ENCODE assay signal across 13 cellular contexts in genomic region chr11:64607381-64608259, GRCh38. TPM values are rescaled to one million over a fixed set of nuclear protein-coding genes. Genes with fewer than 3 reads are reported as not detected.
A peak's percentile ranks its signal among the peaks of the same experiment; 100 is the strongest.
DNase-seq lines count a peak whose midpoint lies in the region; FAIRE-seq and TF ChIP-seq lines count a peak whose summit lies in the region.
"Had no signal": no experiment of that assay in that cellular context is flagged by ENCODE, and none has a peak within 500 bp of the region (broad histone marks: within the 10 kb centered on the region; RNA-seq: fewer than 3 reads in every experiment).

No MANE protein-coding gene starts in this region.

- no peaks in the 10 kb centered on the region for H3K9me3 Mint-ChIP-seq in mesothelial cell of epicardium
- no peaks in the 10 kb centered on the region for H3K9me3 Mint-ChIP-seq in activated T-helper 1 cell treated with anti-CD3 and anti-CD28 coated beads, Interleukin-12 subunit alpha, Interleukin-12 subunit beta, Interleukin-2, Interleukin-4 antibody, amounts not matched to agents 30 ng/mL and 10 ng/mL and 1 ng/mL, durations not matched to agents 14 hours and 24 hours and 36 hours
- H3K9me3 Mint-ChIP-seq: stimulated activated effector memory CD8-positive, alpha-beta T cell treated with anti-CD3 and anti-CD28 coated beads, Interleukin-12 subunit alpha, Interleukin-12 subunit beta, amount 100 ng/mL, for 72 hours had no signal

- no peak for TF ChIP-seq CTCF in mesothelial cell of epicardium (IDR thresholded peaks at IDR 0.05; ENCODE audit: unreplicated experiment)

- no peaks in the 10 kb centered on the region for H3K4me1 ChIP-seq in small intestine (ENCODE audit: control insufficient read depth in 2 of 2, insufficient read depth in 1 of 2, low read depth in 1 of 2, low read length in 1 of 2)

- no peak overlapping the region for H3K27ac ChIP-seq in small intestine (ENCODE audit: low read depth in 1 of 2, low read length in 1 of 2)

- DNase-seq in ELR (ENCODE audit: low read depth) (peak; percentile 17), cerebellum (ENCODE audit: low spot score) (peak; percentile 72), iris pigment epithelial cell (ENCODE audit: low read depth) (peak; percentile 35), small intestine (peak; percentile 7), mesothelial cell of epicardium (ENCODE audit: low spot score in 2 of 2, unreplicated experiment in 2 of 2) (no peak), NCI-H69 (lab: John Stamatoyannopoulos, UW) (no peak)
- DNase-seq in stimulated activated CD4-positive, alpha-beta T cell treated with anti-CD3 and anti-CD28 coated beads, Interleukin-12 subunit alpha, Interleukin-12 subunit beta, amount 100 ng/mL, for 4 hours = no peak
- DNase-seq in activated T-helper 1 cell treated with anti-CD3 and anti-CD28 coated beads, Interleukin-12 subunit alpha, Interleukin-12 subunit beta, Interleukin-2, Interleukin-4 antibody, amounts not matched to agents 30 ng/mL and 10 ng/mL and 1 ng/mL, durations not matched to agents 14 hours and 24 hours and 36 hours (ENCODE audit: low spot score) = no peak
- DNase-seq: activated CD4-positive, alpha-beta T cell treated with anti-CD3 and anti-CD28 coated beads, Interleukin-2, amount 50 U/mL, for 4 hours; NCI-H2227 treated with DMSO at 0.1 percent for 48 hours had no signal

- no peak for FAIRE-seq in small intestine (lab: Jason Lieb, UNC)
- FAIRE-seq: GM12891 had no signal

- no peaks in the 10 kb centered on the region for H3K36me3 ChIP-seq in small intestine (ENCODE audit: control insufficient read depth in 2 of 2, insufficient read depth in 2 of 2, low read length in 2 of 2)

- no peaks in the 10 kb centered on the region for H3K9me3 ChIP-seq in small intestine (ENCODE audit: control insufficient read depth, low read depth)

- H3K4me3 ChIP-seq in small intestine (ENCODE audit: low read depth in 1 of 2, low read length in 2 of 2) = no peak overlapping the region

- H3K27me3 Mint-ChIP-seq in mesothelial cell of epicardium (ENCODE audit: low read depth) = peaks cover 21% of the 10 kb centered on the region
- H3K27me3 Mint-ChIP-seq in activated T-helper 1 cell treated with anti-CD3 and anti-CD28 coated beads, Interleukin-12 subunit alpha, Interleukin-12 subunit beta, Interleukin-2, Interleukin-4 antibody, amounts not matched to agents 30 ng/mL and 10 ng/mL and 1 ng/mL, durations not matched to agents 14 hours and 24 hours and 36 hours (ENCODE audit: insufficient read depth) = no peaks in the 10 kb centered on the region

- 41 to 68% (median 53%) methylated on average over 51 to 74 of the region's 74 CpGs for WGBS in small intestine, 3 donors

- no peak overlapping the region for H3K27ac Mint-ChIP-seq in mesothelial cell of epicardium
- no peak overlapping the region for H3K27ac Mint-ChIP-seq in activated T-helper 1 cell treated with anti-CD3 and anti-CD28 coated beads, Interleukin-12 subunit alpha, Interleukin-12 subunit beta, Interleukin-2, Interleukin-4 antibody, amounts not matched to agents 30 ng/mL and 10 ng/mL and 1 ng/mL, durations not matched to agents 14 hours and 24 hours and 36 hours
- H3K27ac Mint-ChIP-seq: stimulated activated effector memory CD8-positive, alpha-beta T cell treated with anti-CD3 and anti-CD28 coated beads, Interleukin-12 subunit alpha, Interleukin-12 subunit beta, amount 100 ng/mL, for 72 hours had no signal

- no peaks in the 10 kb centered on the region for H3K36me3 Mint-ChIP-seq in mesothelial cell of epicardium
- no peaks in the 10 kb centered on the region for H3K36me3 Mint-ChIP-seq in activated T-helper 1 cell treated with anti-CD3 and anti-CD28 coated beads, Interleukin-12 subunit alpha, Interleukin-12 subunit beta, Interleukin-2, Interleukin-4 antibody, amounts not matched to agents 30 ng/mL and 10 ng/mL and 1 ng/mL, durations not matched to agents 14 hours and 24 hours and 36 hours (ENCODE audit: low read depth)
- H3K36me3 Mint-ChIP-seq: stimulated activated effector memory CD8-positive, alpha-beta T cell treated with anti-CD3 and anti-CD28 coated beads, Interleukin-12 subunit alpha, Interleukin-12 subunit beta, amount 100 ng/mL, for 72 hours had no signal

- H3K4me1 Mint-ChIP-seq in mesothelial cell of epicardium = peaks cover 3% of the 10 kb centered on the region
- peaks cover 12% of the 10 kb centered on the region for H3K4me1 Mint-ChIP-seq in activated T-helper 1 cell treated with anti-CD3 and anti-CD28 coated beads, Interleukin-12 subunit alpha, Interleukin-12 subunit beta, Interleukin-2, Interleukin-4 antibody, amounts not matched to agents 30 ng/mL and 10 ng/mL and 1 ng/mL, durations not matched to agents 14 hours and 24 hours and 36 hours (ENCODE audit: low read depth)

- H3K27me3 ChIP-seq in small intestine (ENCODE audit: control insufficient read depth in 2 of 2, insufficient read depth in 2 of 2, low read length in 2 of 2) = peaks cover 0 to 2% of the 10 kb centered on the region in 2 donors

- intact Hi-C loops in activated T-helper 1 cell treated with anti-CD3 and anti-CD28 coated beads, Interleukin-12 subunit alpha, Interleukin-12 subunit beta, Interleukin-2, Interleukin-4 antibody, amounts not matched to agents 30 ng/mL and 10 ng/mL and 1 ng/mL, durations not matched to agents 14 hours and 24 hours and 36 hours (cut with micrococcal nuclease) = no loop called here

- H3K4me3 Mint-ChIP-seq in mesothelial cell of epicardium = no peak overlapping the region
- no peak overlapping the region for H3K4me3 Mint-ChIP-seq in activated T-helper 1 cell treated with anti-CD3 and anti-CD28 coated beads, Interleukin-12 subunit alpha, Interleukin-12 subunit beta, Interleukin-2, Interleukin-4 antibody, amounts not matched to agents 30 ng/mL and 10 ng/mL and 1 ng/mL, durations not matched to agents 14 hours and 24 hours and 36 hours
- H3K4me3 Mint-ChIP-seq: stimulated activated effector memory CD8-positive, alpha-beta T cell treated with anti-CD3 and anti-CD28 coated beads, Interleukin-12 subunit alpha, Interleukin-12 subunit beta, amount 100 ng/mL, for 72 hours had no signal

RNA-seq across cellular contexts. Expression of gene SLC22A12, which starts 16.6 kb away (rescaled TPM):
- total RNA-seq in cerebellum (not detected), mesothelial cell of epicardium (not detected in 3 replicates)
- polyA plus RNA-seq in small intestine = not detected
- not detected in 2 replicates for total RNA-seq in activated T-helper 1 cell treated with anti-CD3 and anti-CD28 coated beads, Interleukin-12 subunit alpha, Interleukin-12 subunit beta, Interleukin-2, Interleukin-4 antibody, amounts not matched to agents 30 ng/mL and 10 ng/mL and 1 ng/mL, durations not matched to agents 14 hours and 24 hours and 36 hours
- polyA plus RNA-seq: esophagus had no signal

RNA-seq across cellular contexts. Expression of gene SLC22A11, which starts 51.9 kb away (rescaled TPM):
- total RNA-seq in cerebellum (not detected), mesothelial cell of epicardium (0.09 to 0.13 TPM (median 0.09 TPM) in 3 replicates)
- under 1 TPM in 1 of 3 donors, not detected in 2; 0.07 TPM for polyA plus RNA-seq in small intestine
- total RNA-seq in activated T-helper 1 cell treated with anti-CD3 and anti-CD28 coated beads, Interleukin-12 subunit alpha, Interleukin-12 subunit beta, Interleukin-2, Interleukin-4 antibody, amounts not matched to agents 30 ng/mL and 10 ng/mL and 1 ng/mL, durations not matched to agents 14 hours and 24 hours and 36 hours = not detected in 2 replicates
- polyA plus RNA-seq: esophagus had no signal

Comparison
In these comparisons a context has a peak if more than half of its experiments do, and no peak if none do; other contexts are left out.
1. DNase-seq: peak in ELR (single experiment), cerebellum (single experiment), iris pigment epithelial cell (single experiment) and small intestine (single experiment); none in mesothelial cell of epicardium (0 of 2), stimulated activated CD4-positive, alpha-beta T cell treated with anti-CD3 and anti-CD28 coated beads, Interleukin-12 subunit alpha, Interleukin-12 subunit beta, amount 100 ng/mL, for 4 hours (single experiment), activated T-helper 1 cell treated with anti-CD3 and anti-CD28 coated beads, Interleukin-12 subunit alpha, Interleukin-12 subunit beta, Interleukin-2, Interleukin-4 antibody, amounts not matched to agents 30 ng/mL and 10 ng/mL and 1 ng/mL, durations not matched to agents 14 hours and 24 hours and 36 hours (single experiment) and NCI-H69 (single experiment).